Comparison of ENCODE assay signal across 2 cellular contexts in the genomic region with DNA sequence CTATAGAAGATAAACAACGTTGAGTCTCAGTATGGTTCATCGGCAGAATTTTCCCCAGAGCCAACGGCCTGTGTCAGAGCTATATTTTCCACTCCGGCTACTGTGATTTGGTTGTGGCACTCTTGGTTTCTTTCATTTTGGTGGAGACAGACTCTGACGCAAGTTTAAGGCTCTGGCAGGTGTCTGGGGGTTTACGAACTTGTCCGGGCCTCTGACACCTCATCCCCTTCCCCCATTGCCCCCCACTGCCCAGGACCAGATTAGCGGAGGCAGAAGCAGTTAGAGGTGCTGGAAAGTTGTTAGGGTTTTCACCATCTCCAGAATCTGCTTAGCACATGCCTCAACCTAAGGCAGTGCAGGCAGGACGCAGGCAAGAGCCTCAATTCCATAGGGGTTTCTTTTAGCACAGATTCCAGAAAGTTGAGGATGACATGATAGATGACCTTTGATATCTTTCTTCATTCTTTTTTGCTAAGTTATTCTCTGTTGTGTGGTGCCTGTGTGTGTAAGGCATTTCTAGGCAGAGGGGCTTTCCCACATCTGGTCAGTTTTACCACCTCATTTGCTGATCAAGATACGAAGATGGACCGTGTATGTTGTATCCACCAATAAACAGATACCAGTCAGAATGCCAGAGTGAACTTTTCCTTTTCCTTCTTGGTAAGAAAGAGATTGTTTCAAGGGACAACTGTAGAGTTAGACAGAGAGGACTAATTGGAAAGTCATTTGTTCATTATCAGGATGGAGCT.
TF ChIP-seq lines count a peak whose summit lies in the region.

No MANE protein-coding gene starts in this region.

TF ChIP-seq in K562, 482 proteins besides CTCF, POLR2A, EP300 and RAD21 (continued from another document):
- TF ChIP-seq CBX1 (IDR thresholded peaks at IDR 0.05; ENCODE audit: low read depth) (no peak), E2F3 (CRISPR knock-in tag; IDR thresholded peaks at IDR 0.05) (no peak), HDAC2 (IDR thresholded peaks at IDR 0.05) (no peak), TOE1 (IDR thresholded peaks at IDR 0.05; ENCODE audit: borderline replicate concordance) (no peak), TOE1 (CRISPR knock-in tag; IDR thresholded peaks at IDR 0.05; ENCODE audit: borderline replicate concordance, low read depth) (no peak), ARID1B (IDR thresholded peaks at IDR 0.05) (no peak), PYGO2 (tag; IDR thresholded peaks at IDR 0.05) (no peak), TBP (optimal IDR thresholded peaks at IDR 0.05; ENCODE audit: low read depth, low read length) (no peak), SMAD4 (CRISPR knock-in tag; conservative IDR thresholded peaks at IDR 0.05) (no peak), ZNF584 (CRISPR knock-in tag; IDR thresholded peaks at IDR 0.05; ENCODE audit: low read depth) (no peak), TAF7 (tag; IDR thresholded peaks at IDR 0.05) (no peak), BMI1 (IDR thresholded peaks at IDR 0.05; ENCODE audit: low read length) (no peak), PTBP1 (IDR thresholded peaks at IDR 0.05; ENCODE audit: low read depth, low read length) (no peak)
- TF ChIP-seq, protein P1, sequence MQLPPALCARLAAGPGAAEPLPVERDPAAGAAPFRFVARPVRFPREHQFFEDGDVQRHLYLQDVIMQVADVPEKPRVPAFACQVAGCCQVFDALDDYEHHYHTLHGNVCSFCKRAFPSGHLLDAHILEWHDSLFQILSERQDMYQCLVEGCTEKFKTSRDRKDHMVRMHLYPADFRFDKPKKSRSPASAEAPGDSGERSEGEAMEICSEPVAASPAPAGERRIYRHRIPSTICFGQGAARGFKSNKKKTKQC (CRISPR knock-in tag; IDR thresholded peaks at IDR 0.05) = no peak

TF ChIP-seq in GM23338, 12 proteins besides CTCF, POLR2A, EP300 and RAD21 (continued from another document):
- TF ChIP-seq STAT1 (IDR thresholded peaks at IDR 0.05; ENCODE audit: unreplicated experiment) (no peak), ZNF331 (CRISPR knock-in tag; IDR thresholded peaks at IDR 0.05; ENCODE audit: low read depth) (no peak), EZH2 (IDR thresholded peaks at IDR 0.05; ENCODE audit: low read depth, unreplicated experiment) (no peak), NANOG (IDR thresholded peaks at IDR 0.05; ENCODE audit: borderline replicate concordance) (no peak), ZNF462 (CRISPR knock-in tag; IDR thresholded peaks at IDR 0.05) (no peak), EZH2phosphoT487 (IDR thresholded peaks at IDR 0.05; ENCODE audit: unreplicated experiment) (no peak)
- TF ChIP-seq, protein P2, sequence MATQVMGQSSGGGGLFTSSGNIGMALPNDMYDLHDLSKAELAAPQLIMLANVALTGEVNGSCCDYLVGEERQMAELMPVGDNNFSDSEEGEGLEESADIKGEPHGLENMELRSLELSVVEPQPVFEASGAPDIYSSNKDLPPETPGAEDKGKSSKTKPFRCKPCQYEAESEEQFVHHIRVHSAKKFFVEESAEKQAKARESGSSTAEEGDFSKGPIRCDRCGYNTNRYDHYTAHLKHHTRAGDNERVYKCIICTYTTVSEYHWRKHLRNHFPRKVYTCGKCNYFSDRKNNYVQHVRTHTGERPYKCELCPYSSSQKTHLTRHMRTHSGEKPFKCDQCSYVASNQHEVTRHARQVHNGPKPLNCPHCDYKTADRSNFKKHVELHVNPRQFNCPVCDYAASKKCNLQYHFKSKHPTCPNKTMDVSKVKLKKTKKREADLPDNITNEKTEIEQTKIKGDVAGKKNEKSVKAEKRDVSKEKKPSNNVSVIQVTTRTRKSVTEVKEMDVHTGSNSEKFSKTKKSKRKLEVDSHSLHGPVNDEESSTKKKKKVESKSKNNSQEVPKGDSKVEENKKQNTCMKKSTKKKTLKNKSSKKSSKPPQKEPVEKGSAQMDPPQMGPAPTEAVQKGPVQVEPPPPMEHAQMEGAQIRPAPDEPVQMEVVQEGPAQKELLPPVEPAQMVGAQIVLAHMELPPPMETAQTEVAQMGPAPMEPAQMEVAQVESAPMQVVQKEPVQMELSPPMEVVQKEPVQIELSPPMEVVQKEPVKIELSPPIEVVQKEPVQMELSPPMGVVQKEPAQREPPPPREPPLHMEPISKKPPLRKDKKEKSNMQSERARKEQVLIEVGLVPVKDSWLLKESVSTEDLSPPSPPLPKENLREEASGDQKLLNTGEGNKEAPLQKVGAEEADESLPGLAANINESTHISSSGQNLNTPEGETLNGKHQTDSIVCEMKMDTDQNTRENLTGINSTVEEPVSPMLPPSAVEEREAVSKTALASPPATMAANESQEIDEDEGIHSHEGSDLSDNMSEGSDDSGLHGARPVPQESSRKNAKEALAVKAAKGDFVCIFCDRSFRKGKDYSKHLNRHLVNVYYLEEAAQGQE (IDR thresholded peaks at IDR 0.05; ENCODE audit: unreplicated experiment) = no peak
- TF ChIP-seq, protein P3, sequence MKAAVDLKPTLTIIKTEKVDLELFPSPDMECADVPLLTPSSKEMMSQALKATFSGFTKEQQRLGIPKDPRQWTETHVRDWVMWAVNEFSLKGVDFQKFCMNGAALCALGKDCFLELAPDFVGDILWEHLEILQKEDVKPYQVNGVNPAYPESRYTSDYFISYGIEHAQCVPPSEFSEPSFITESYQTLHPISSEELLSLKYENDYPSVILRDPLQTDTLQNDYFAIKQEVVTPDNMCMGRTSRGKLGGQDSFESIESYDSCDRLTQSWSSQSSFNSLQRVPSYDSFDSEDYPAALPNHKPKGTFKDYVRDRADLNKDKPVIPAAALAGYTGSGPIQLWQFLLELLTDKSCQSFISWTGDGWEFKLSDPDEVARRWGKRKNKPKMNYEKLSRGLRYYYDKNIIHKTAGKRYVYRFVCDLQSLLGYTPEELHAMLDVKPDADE (IDR thresholded peaks at IDR 0.05) = no peak
